28 cellular contexts compared by ENCODE assay signal in genomic region chr3:54320376-54320775, GRCh38.
"Had no signal": no experiment of that assay in that cellular context is flagged by ENCODE, and none has a peak within 500 bp of the region (broad histone marks: within the 10 kb centered on the region; RNA-seq: fewer than 3 reads in every experiment).

No MANE protein-coding gene starts in this region.

- H3K27ac ChIP-seq: adrenal gland, colonic mucosa, dorsolateral prefrontal cortex, heart left ventricle, neural progenitor cell, stomach, suprapubic skin, transverse colon, uterus had no signal

- H3K9me3 ChIP-seq: adrenal gland, colonic mucosa, mucosa of descending colon, stomach, suprapubic skin, transverse colon, uterus had no signal

- H3K4me1 ChIP-seq: adrenal gland, heart left ventricle, neural progenitor cell, suprapubic skin, uterus had no signal

- H3K36me3 Mint-ChIP-seq: activated naive CD8-positive, alpha-beta T cell; memory B cell; naive thymus-derived CD4-positive, alpha-beta T cell; neural progenitor cell; stimulated activated memory B cell treated with anti-CD40 and anti-IgM and Interleukin-4, amounts not matched to agents 10 μg/mL and 1 μg/mL and 100 μg/mL, for 72 hours had no signal

- H3K4me3 Mint-ChIP-seq: activated B cell treated with CpG ODN at 0.5 μM for 24 hours; activated CD4-positive, alpha-beta T cell treated with anti-CD3 and anti-CD28 coated beads for 36 hours; activated naive CD8-positive, alpha-beta T cell; activated T-cell treated with anti-CD3 and anti-CD28 coated beads, Interleukin-2, amount 50 U/mL, for 4 hours; effector memory CD8-positive, alpha-beta T cell; memory B cell; naive thymus-derived CD4-positive, alpha-beta T cell; neural progenitor cell; stimulated activated memory B cell treated with anti-CD40 and anti-IgM and Interleukin-4, amounts not matched to agents 10 μg/mL and 1 μg/mL and 100 μg/mL, for 72 hours had no signal

- H3K27me3 Mint-ChIP-seq: activated B cell treated with CpG ODN at 0.5 μM for 24 hours; activated naive CD8-positive, alpha-beta T cell; effector memory CD8-positive, alpha-beta T cell; stimulated activated memory B cell treated with anti-CD40 and anti-IgM and Interleukin-4, amounts not matched to agents 10 μg/mL and 1 μg/mL and 100 μg/mL, for 72 hours had no signal

- H3K4me3 ChIP-seq: adrenal gland, colonic mucosa, dorsolateral prefrontal cortex, heart left ventricle, mucosa of descending colon, neural progenitor cell, smooth muscle cell, stomach, suprapubic skin, transverse colon, uterus had no signal

- H3K27ac Mint-ChIP-seq: activated B cell treated with CpG ODN at 0.5 μM for 24 hours; activated CD4-positive, alpha-beta T cell treated with anti-CD3 and anti-CD28 coated beads for 36 hours; activated naive CD8-positive, alpha-beta T cell; activated T-helper 2 cell treated with anti-CD3 and anti-CD28 coated beads, Interferon-gamma antibody, Interleukin-2, Interleukin-4, amounts not matched to agents 10 μg/mL and 5 μg/mL and 100 μg/mL, durations not matched to agents 14 hours and 24 hours and 36 hours; effector memory CD8-positive, alpha-beta T cell; memory B cell; naive thymus-derived CD4-positive, alpha-beta T cell; neural progenitor cell; stimulated activated memory B cell treated with anti-CD40 and anti-IgM and Interleukin-4, amounts not matched to agents 10 μg/mL and 1 μg/mL and 100 μg/mL, for 72 hours had no signal

- H3K27me3 ChIP-seq: adrenal gland, colonic mucosa, dorsolateral prefrontal cortex, heart left ventricle, neural progenitor cell, stomach, suprapubic skin, transverse colon, uterus had no signal

- DNase-seq: activated B cell treated with CpG ODN at 0.5 μM for 24 hours; activated CD4-positive, alpha-beta T cell treated with anti-CD3 and anti-CD28 coated beads for 36 hours; activated CD4-positive, alpha-beta T cell treated with anti-CD3 and anti-CD28 coated beads, Interleukin-2, amount 50 U/mL, for 4 hours; activated CD8-positive, alpha-beta memory T cell treated with anti-CD3 and anti-CD28 coated beads for 24 hours; activated CD8-positive, alpha-beta memory T cell treated with anti-CD3 and anti-CD28 coated beads, Interleukin-2, amount 50 U/mL, for 4 hours; activated naive CD4-positive, alpha-beta T cell; activated T-cell treated with anti-CD3 and anti-CD28 coated beads, Interleukin-2, amount 50 U/mL, for 4 hours; colonic mucosa; dorsolateral prefrontal cortex; effector memory CD8-positive, alpha-beta T cell; heart left ventricle; mucosa of descending colon; naive thymus-derived CD4-positive, alpha-beta T cell; posterior cingulate gyrus; stimulated activated CD4-positive, alpha-beta T cell treated with anti-CD3 and anti-CD28 coated beads, Interleukin-15, amount 100 ng/mL, for 24 hours; stomach; transverse colon; uterus had no signal

- H3K4me1 Mint-ChIP-seq: activated B cell treated with CpG ODN at 0.5 μM for 24 hours; activated CD4-positive, alpha-beta T cell treated with anti-CD3 and anti-CD28 coated beads for 36 hours; memory B cell; naive thymus-derived CD4-positive, alpha-beta T cell; stimulated activated memory B cell treated with anti-CD40 and anti-IgM and Interleukin-4, amounts not matched to agents 10 μg/mL and 1 μg/mL and 100 μg/mL, for 72 hours had no signal

- ATAC-seq: activated CD4-positive, alpha-beta T cell treated with anti-CD3 and anti-CD28 coated beads for 36 hours; activated T-cell treated with anti-CD3 and anti-CD28 coated beads, Interleukin-2, amount 50 U/mL, for 4 hours; effector memory CD8-positive, alpha-beta T cell; esophagus mucosa; heart left ventricle; mucosa of descending colon; naive thymus-derived CD4-positive, alpha-beta T cell; sciatic nerve; stimulated activated memory B cell treated with anti-CD40 and anti-IgM and Interleukin-4, amounts not matched to agents 10 μg/mL and 1 μg/mL and 100 μg/mL, for 72 hours had no signal

- H3K9me3 Mint-ChIP-seq: activated T-cell treated with anti-CD3 and anti-CD28 coated beads, Interleukin-2, amount 50 U/mL, for 4 hours; activated T-helper 2 cell treated with anti-CD3 and anti-CD28 coated beads, Interferon-gamma antibody, Interleukin-2, Interleukin-4, amounts not matched to agents 10 μg/mL and 5 μg/mL and 100 μg/mL, durations not matched to agents 14 hours and 24 hours and 36 hours; memory B cell had no signal

- H3K36me3 ChIP-seq: adrenal gland, colonic mucosa, heart left ventricle, neural progenitor cell, stomach, suprapubic skin, transverse colon, uterus had no signal
